17 cellular contexts compared by ENCODE assay signal in the genomic region with DNA sequence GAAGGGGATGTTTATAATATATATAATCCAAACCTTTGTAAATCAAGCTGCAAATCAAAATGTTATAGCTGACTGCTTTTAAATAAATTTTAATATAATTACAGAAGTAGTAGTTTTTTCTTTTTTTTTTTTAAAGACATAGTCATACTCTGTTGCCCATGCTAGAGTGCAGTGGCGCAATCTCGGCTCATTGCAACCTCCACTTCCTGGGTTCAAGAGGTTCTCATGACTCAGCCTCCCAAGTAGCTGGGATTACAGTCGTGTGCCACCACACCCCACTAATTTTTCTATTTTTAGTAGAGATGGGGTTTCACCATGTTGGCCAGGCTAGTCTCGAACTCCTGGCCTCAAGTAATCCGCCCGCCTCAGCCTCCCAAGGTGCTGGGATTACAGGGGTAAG.
A peak's percentile ranks its signal among the peaks of the same experiment; 100 is the strongest.
DNase-seq lines count a peak whose midpoint lies in the region; ATAC-seq, FAIRE-seq and TF ChIP-seq lines count a peak whose summit lies in the region.
"Had no signal": no experiment of that assay in that cellular context is flagged by ENCODE, and none has a peak within 500 bp of the region (broad histone marks: within the 10 kb centered on the region; RNA-seq: fewer than 3 reads in every experiment).

No MANE protein-coding gene starts in this region.

- no TSS peak for BruUV-seq in HepG2 (replicated peaks; lab: Mats Ljungman, UMichigan)

- peak overlapping the region; percentile 40; the same call in 1 of the 2 replicates for H3K27ac Mint-ChIP-seq in HFFc6
- H3K27ac Mint-ChIP-seq: activated CD8-positive, alpha-beta memory T cell treated with anti-CD3 and anti-CD28 coated beads, Interleukin-2, amount 10 ng/mL, durations not matched to agents 7 days and 5 days; activated naive CD4-positive, alpha-beta T cell treated with anti-CD3 and anti-CD28 coated beads, Interleukin-2, amount 50 U/mL, for 24 hours; endodermal cell had no signal

- H3K9ac ChIP-seq in BLaER1 treated with 17β-estradiol and CSF1 and Interleukin-3, amounts not matched to agents 10 nM and 100 nM = no peak overlapping the region
- H3K9ac ChIP-seq in HepG2 (ENCODE audit: insufficient read depth, low read depth, low read length) = no peak overlapping the region

- FAIRE-seq in HepG2 (lab: Jason Lieb, UNC) = no peak

- in situ Hi-C loops in HepG2 (cut with HindIII; ENCODE audit: extremely low pct_ligation_motif_present, low pct_unique_long_range_greater_than_20kb) = no loop called here

- intact Hi-C loops in HepG2 (cut with micrococcal nuclease; ENCODE audit: unreplicated experiment) = no loop called here

- no peak for TF ChIP-seq CTCF in HFFc6 (IDR thresholded peaks at IDR 0.05)
- no peak for TF ChIP-seq CTCF in HepG2 (CRISPR knock-in tag; IDR thresholded peaks at IDR 0.05)

- peaks cover 0 to 12% (median 3%) of the 10 kb centered on the region in 11 experiments; a peak in 5 of 22 replicates for H3K36me3 ChIP-seq in BLaER1 treated with 17β-estradiol and CSF1 and Interleukin-3, amounts not matched to agents 10 nM and 100 nM
- no peaks in the 10 kb centered on the region for H3K36me3 ChIP-seq in HepG2 (replicated peaks in 1 of 2; ENCODE audit: control insufficient read depth in 1 of 2, insufficient read depth in 2 of 2, low read length in 2 of 2)
- H3K36me3 ChIP-seq: cardiac muscle cell, suprapubic skin had no signal

- 93% methylated on average over 6 of the region's 6 CpGs for WGBS in HepG2 (ENCODE audit: low lambda C conversion rate)

- peak overlapping the region in 10 of 11 experiments; percentile 15 to 73 (median 56); a peak in 14 of 22 replicates for H3K4me2 ChIP-seq in BLaER1 treated with 17β-estradiol and CSF1 and Interleukin-3, amounts not matched to agents 10 nM and 100 nM
- H3K4me2 ChIP-seq in HepG2 (ENCODE audit: low read depth, low read length) = no peak overlapping the region

- TF ChIP-seq RAD21 in HepG2 (CRISPR knock-in tag; IDR thresholded peaks at IDR 0.05) = no peak

- CTCF ChIA-PET in HepG2 (lab: Yijun Ruan, JAX; ENCODE audit: low intra/inter-chr PET ratio, low total read pairs) = no interaction called here

- no peaks in the 10 kb centered on the region for H3K27me3 ChIP-seq in BLaER1 treated with 17β-estradiol and CSF1 and Interleukin-3, amounts not matched to agents 10 nM and 100 nM
- H3K27me3 ChIP-seq in HepG2 (ENCODE audit: control insufficient read depth in 1 of 2, insufficient read depth in 2 of 2, low read length in 2 of 2) = no peaks in the 10 kb centered on the region
- H3K27me3 ChIP-seq: cardiac muscle cell, suprapubic skin had no signal

- peak overlapping the region in 9 of 11 experiments; percentile 5 to 55 (median 33); a peak in 10 of 22 replicates for H3K27ac ChIP-seq in BLaER1 treated with 17β-estradiol and CSF1 and Interleukin-3, amounts not matched to agents 10 nM and 100 nM
- no peak overlapping the region for H3K27ac ChIP-seq in HepG2 (ENCODE audit: extremely low read length, insufficient read depth, low read length)
- H3K27ac ChIP-seq: cardiac muscle cell, suprapubic skin had no signal

- peaks cover 25 to 58% (median 39%) of the 10 kb centered on the region in 10 experiments for H3K4me1 ChIP-seq in BLaER1 treated with 17β-estradiol and CSF1 and Interleukin-3, amounts not matched to agents 10 nM and 100 nM
- peaks cover 19% of the 10 kb centered on the region for H3K4me1 ChIP-seq in HepG2 (ENCODE audit: insufficient read depth, low read length)

- peaks cover 0 to 7% (median 0%) of the 10 kb centered on the region in 11 experiments; a peak in 4 of 22 replicates for H3K9me3 ChIP-seq in BLaER1 treated with 17β-estradiol and CSF1 and Interleukin-3, amounts not matched to agents 10 nM and 100 nM (replicated peaks in 1 of 11)
- no peaks in the 10 kb centered on the region for H3K9me3 ChIP-seq in HepG2 (ENCODE audit: low read length)
- H3K9me3 ChIP-seq: suprapubic skin had no signal

- ATAC-seq in HepG2 = no peak
- ATAC-seq: activated CD8-positive, alpha-beta memory T cell treated with anti-CD3 and anti-CD28 coated beads, Interleukin-2, amount 10 ng/mL, durations not matched to agents 7 days and 5 days; naive thymus-derived CD4-positive, alpha-beta T cell; SK-N-SH treated with all-trans-retinoic acid at 6 μM for 48 hours had no signal

- TF ChIP-seq EP300 in HepG2 (IDR thresholded peaks at IDR 0.05; ENCODE audit: low read depth in 2 of 2, low read length in 2 of 2) (no peak), HepG2 (CRISPR knock-in tag; IDR thresholded peaks at IDR 0.05; ENCODE audit: borderline replicate concordance) (no peak)

- H3K79me2 ChIP-seq in HepG2 (ENCODE audit: insufficient read depth, low read length) = no peaks in the 10 kb centered on the region

- H3K27me3 Mint-ChIP-seq in HFFc6 (ENCODE audit: insufficient read depth) = no peaks in the 10 kb centered on the region
- H3K27me3 Mint-ChIP-seq: activated CD8-positive, alpha-beta memory T cell treated with anti-CD3 and anti-CD28 coated beads, Interleukin-2, amount 10 ng/mL, durations not matched to agents 7 days and 5 days; activated naive CD4-positive, alpha-beta T cell treated with anti-CD3 and anti-CD28 coated beads, Interleukin-2, amount 50 U/mL, for 24 hours; naive thymus-derived CD4-positive, alpha-beta T cell had no signal

- no peak overlapping the region for H3K4me3 ChIP-seq in BLaER1 treated with 17β-estradiol and CSF1 and Interleukin-3, amounts not matched to agents 10 nM and 100 nM
- H3K4me3 ChIP-seq in HepG2 (replicated peaks in 1 of 3; ENCODE audit: insufficient read depth in 1 of 3, low read depth in 2 of 3, low read length in 3 of 3) = no peak overlapping the region
- H3K4me3 ChIP-seq: cardiac muscle cell, suprapubic skin had no signal

- no peak overlapping the region for H3K4me3 Mint-ChIP-seq in HFFc6
- H3K4me3 Mint-ChIP-seq: activated CD8-positive, alpha-beta memory T cell treated with anti-CD3 and anti-CD28 coated beads, Interleukin-2, amount 10 ng/mL, durations not matched to agents 7 days and 5 days; activated naive CD4-positive, alpha-beta T cell treated with anti-CD3 and anti-CD28 coated beads, Interleukin-2, amount 50 U/mL, for 24 hours; endodermal cell; naive thymus-derived CD4-positive, alpha-beta T cell had no signal

- DNase-seq in HFFc6 = peak; percentile 28
- DNase-seq in amniotic epithelial cell (ENCODE audit: low read depth) = peak; percentile 71
- no peak for DNase-seq in HepG2 (ENCODE audit: low spot score)
- no peak for DNase-seq in NCI-H69 (lab: John Stamatoyannopoulos, UW)
- no peak for DNase-seq in SIG-M5 (lab: John Stamatoyannopoulos, UW)
- DNase-seq in HuH-7.5 (ENCODE audit: low spot score) = no peak
- DNase-seq: activated CD8-positive, alpha-beta memory T cell treated with anti-CD3 and anti-CD28 coated beads, Interleukin-2, amount 10 ng/mL, durations not matched to agents 7 days and 5 days; C1 segment of cervical spinal cord; endodermal cell; head of caudate nucleus; naive thymus-derived CD4-positive, alpha-beta T cell; NCI-H1092 had no signal

- H3K36me3 Mint-ChIP-seq in HFFc6 (ENCODE audit: low read depth) = no peaks in the 10 kb centered on the region

- H3K4me1 Mint-ChIP-seq in HFFc6 (ENCODE audit: low read depth) = peaks cover 71% of the 10 kb centered on the region

- H2AFZ ChIP-seq in HepG2 (ENCODE audit: low read length) = no peak overlapping the region

- H3K9me3 Mint-ChIP-seq in HFFc6 = no peaks in the 10 kb centered on the region
- H3K9me3 Mint-ChIP-seq: activated naive CD4-positive, alpha-beta T cell treated with anti-CD3 and anti-CD28 coated beads, Interleukin-2, amount 50 U/mL, for 24 hours; endodermal cell; naive thymus-derived CD4-positive, alpha-beta T cell had no signal

- H4K20me1 ChIP-seq in BLaER1 treated with 17β-estradiol and CSF1 and Interleukin-3, amounts not matched to agents 10 nM and 100 nM = peaks cover 0 to 20% (median 0%) of the 10 kb centered on the region in 11 experiments; a peak in 3 of 22 replicates
- H4K20me1 ChIP-seq in HepG2 (ENCODE audit: insufficient read depth, low read length) = peaks cover 4% of the 10 kb centered on the region; the same call in 1 of the 2 replicates

- no peak for TF ChIP-seq POLR2A in HepG2 (IDR thresholded peaks at IDR 0.05; ENCODE audit: insufficient read depth in 1 of 2, low read depth in 2 of 2, low read length in 2 of 2)

- POLR2A ChIA-PET in HepG2 (lab: Yijun Ruan, JAX) = no interaction called here

TF ChIP-seq in HepG2, 621 proteins besides CTCF, POLR2A, EP300 and RAD21:
- TF ChIP-seq GLMP (CRISPR knock-in tag; IDR thresholded peaks at IDR 0.05; ENCODE audit: borderline replicate concordance) (no peak), ZNF770 (CRISPR knock-in tag; IDR thresholded peaks at IDR 0.05) (peak; percentile 43; the same call in 1 of the 2 replicates)

Comparison
In these comparisons a context has a peak if more than half of its experiments do, and no peak if none do; other contexts are left out.
1. DNase-seq: peak in HFFc6 (single experiment) and amniotic epithelial cell (single experiment); none in HepG2 (single experiment), NCI-H69 (single experiment), SIG-M5 (single experiment) and HuH-7.5 (single experiment).